ENCODE assay signal across 9 cellular contexts in genomic region chr18:48002933-48003365, GRCh38.
DNase-seq lines count a peak whose midpoint lies in the region; ATAC-seq and TF ChIP-seq lines count a peak whose summit lies in the region.
"Had no signal": no experiment of that assay in that cellular context is flagged by ENCODE, and none has a peak within 500 bp of the region (broad histone marks: within the 10 kb centered on the region; RNA-seq: fewer than 3 reads in every experiment).

No MANE protein-coding gene starts in this region.

- H3K9me3 ChIP-seq in testis, result no peaks in the 10 kb centered on the region

- no peaks in the 10 kb centered on the region for H3K36me3 ChIP-seq in testis (ENCODE audit: low read depth, missing control alignments)

- TF ChIP-seq POLR2A in testis (IDR thresholded peaks at IDR 0.05), result no peak

- intact Hi-C loops in left ventricle myocardium superior (cut with micrococcal nuclease) (no loop called here), testis (cut with DNase I; ENCODE audit: low total_unique reads) (no loop called here)

- DNase-seq in NCI-H1436 (lab: John Stamatoyannopoulos, UW) (peak; percentile 4), NCI-H1436 treated with DMSO at 0.1 percent for 48 hours (lab: John Stamatoyannopoulos, UW) (no peak), SW 1271 (lab: John Stamatoyannopoulos, UW) (peak; percentile 66 to 85), left ventricle myocardium superior (peak; percentile 68), testis (peak; percentile 64), NOMO-1 treated with dmso at 0.1 percent for 144 hours (lab: John Stamatoyannopoulos, UW; ENCODE audit: unreplicated experiment) (no peak)
- no peak for DNase-seq in activated naive CD4-positive, alpha-beta T cell treated with Interleukin-2 at 50 U/mL for 16 hours

- 58 to 82% methylated on average over 2 to 4 of the region's 5 CpGs for WGBS in testis, 2 donors

- no peaks in the 10 kb centered on the region for H3K4me1 ChIP-seq in testis

- peak; percentile 93 for ATAC-seq in left ventricle myocardium superior
- ATAC-seq in GM21360 (IDR thresholded peaks at IDR 0.05; ENCODE audit: unreplicated experiment), result no peak
- ATAC-seq: activated naive CD4-positive, alpha-beta T cell treated with anti-CD3 and anti-CD28 coated beads, Interleukin-2, amount 50 U/mL, for 72 hours had no signal

- H3K27ac ChIP-seq in testis, result no peak overlapping the region

- H3K4me3 ChIP-seq in testis, result no peak overlapping the region

- TF ChIP-seq CTCF in testis (IDR thresholded peaks at IDR 0.05), result no peak

- no peaks in the 10 kb centered on the region for H3K27me3 ChIP-seq in testis

Comparison
In these comparisons a context has a peak if more than half of its experiments do, and no peak if none do; other contexts are left out.
1. DNase-seq: peak in NCI-H1436 (single experiment), SW 1271 (2 of 2), left ventricle myocardium superior (single experiment) and testis (single experiment); none in NCI-H1436 treated with DMSO at 0.1 percent for 48 hours (single experiment), NOMO-1 treated with dmso at 0.1 percent for 144 hours (single experiment) and activated naive CD4-positive, alpha-beta T cell treated with Interleukin-2 at 50 U/mL for 16 hours (single experiment).